8 cellular contexts compared by ENCODE assay signal in genomic region chr5:322281-322941, GRCh38. TPM values are rescaled to one million over a fixed set of nuclear protein-coding genes. Genes with fewer than 3 reads are reported as not detected.
A peak's percentile ranks its signal among the peaks of the same experiment; 100 is the strongest.
DNase-seq lines count a peak whose midpoint lies in the region; ATAC-seq, FAIRE-seq and TF ChIP-seq lines count a peak whose summit lies in the region.

No MANE protein-coding gene starts in this region.

- TF ChIP-seq POLR2A in HCT116 (IDR thresholded peaks at IDR 0.05; ENCODE audit: borderline replicate concordance, extremely low read depth, insufficient read depth, insufficient read length) (no peak), HepG2 (IDR thresholded peaks at IDR 0.05; ENCODE audit: insufficient read depth in 1 of 2, low read depth in 2 of 2, low read length in 2 of 2) (no peak)

- H3K27me3 Mint-ChIP-seq in activated CD8-positive, alpha-beta memory T cell treated with anti-CD3 and anti-CD28 coated beads, Interleukin-2, amount 10 ng/mL, durations not matched to agents 7 days and 5 days: peaks cover 13% of the 10 kb centered on the region

- 52% methylated on average over 14 of the region's 56 CpGs for WGBS in HepG2 (ENCODE audit: low lambda C conversion rate)

- peaks cover 28% of the 10 kb centered on the region for H3K4me1 Mint-ChIP-seq in activated CD8-positive, alpha-beta memory T cell treated with anti-CD3 and anti-CD28 coated beads, Interleukin-2, amount 10 ng/mL, durations not matched to agents 7 days and 5 days

- H3K9me3 ChIP-seq in ES-I3 (ENCODE audit: control insufficient read depth, insufficient read depth, low read length) (no peaks in the 10 kb centered on the region), HCT116 (ENCODE audit: control insufficient read depth in 1 of 2, insufficient read depth in 1 of 2, low read depth in 1 of 2, low read length in 2 of 2) (no peaks in the 10 kb centered on the region), HepG2 (ENCODE audit: low read length) (no peaks in the 10 kb centered on the region)

- no peak overlapping the region; the same call in 1 of the 2 replicates for H3K27ac ChIP-seq in HCT116 (ENCODE audit: low read depth, low read length)
- no peak overlapping the region for H3K27ac ChIP-seq in HepG2 (ENCODE audit: extremely low read length, insufficient read depth, low read length)

- peaks cover 17% of the 10 kb centered on the region for H3K36me3 Mint-ChIP-seq in activated CD8-positive, alpha-beta memory T cell treated with anti-CD3 and anti-CD28 coated beads, Interleukin-2, amount 10 ng/mL, durations not matched to agents 7 days and 5 days

- peak overlapping the region; percentile 75 for H3K4me3 Mint-ChIP-seq in activated CD8-positive, alpha-beta memory T cell treated with anti-CD3 and anti-CD28 coated beads, Interleukin-2, amount 10 ng/mL, durations not matched to agents 7 days and 5 days

- intact Hi-C loops in HCT116 (cut with micrococcal nuclease) (no loop called here), HepG2 (cut with micrococcal nuclease; ENCODE audit: unreplicated experiment) (no loop called here), sciatic nerve (cut with DNase I) (no loop called here)

- H4K20me1 ChIP-seq in HCT116 (ENCODE audit: insufficient read depth) (no peaks in the 10 kb centered on the region), HepG2 (ENCODE audit: insufficient read depth, low read length) (0 out of 2 replicates have a peak, but pooled peaks cover 3% of the 10 kb centered on the region)

- H3K4me1 ChIP-seq in ES-I3 (ENCODE audit: insufficient read depth, low read length) (no peaks in the 10 kb centered on the region; the same call in 1 of the 2 replicates), HCT116 (ENCODE audit: control insufficient read depth in 1 of 2, insufficient read depth in 2 of 2, low read length in 2 of 2) (peaks cover 14 to 52% of the 10 kb centered on the region in 2 experiments), HepG2 (ENCODE audit: insufficient read depth, low read length) (peaks cover 23% of the 10 kb centered on the region)

- POLR2A ChIA-PET in HCT116 (lab: Charles Lee): no interaction called here
- POLR2A ChIA-PET in HepG2 (lab: Yijun Ruan, JAX): no interaction called here

- CTCF ChIA-PET in HCT116 (lab: Charles Lee) (no interaction called here), HepG2 (lab: Yijun Ruan, JAX; ENCODE audit: low intra/inter-chr PET ratio, low total read pairs) (no interaction called here)
- CTCF ChIA-PET in activated CD8-positive, alpha-beta memory T cell treated with anti-CD3 and anti-CD28 coated beads, Interleukin-2, amount 10 ng/mL, durations not matched to agents 7 days and 5 days (lab: Charles Lee): interaction anchor here (0.5 to 1.5 kb wide), 4 partner anchors 24 to 121 kb away, joined by 3 read pairs; no protein-coding TSS in a partner anchor

- RAD21 ChIA-PET in HCT116 (lab: Charles Lee; ENCODE audit: low non-redundant PET in 1 of 2, low total read pairs in 2 of 2, uncharacterized antibody in 2 of 2, unreplicated experiment in 2 of 2): no interaction called here

- H3K4me3 ChIP-seq in HCT116 (replicated peaks in 1 of 2; ENCODE audit: low read depth in 1 of 2, low read length in 2 of 2) (peak overlapping the region; percentile 36 to 60), HepG2 (replicated peaks in 1 of 3; ENCODE audit: insufficient read depth in 1 of 3, low read depth in 2 of 3, low read length in 3 of 3) (peak overlapping the region; percentile 4 to 68 (median 30); a peak in 3 of 6 replicates)

- TF ChIP-seq CTCF in HCT116 (IDR thresholded peaks at IDR 0.05 in 2 of 3, conservative IDR thresholded peaks at IDR 0.05 in 1 of 3; ENCODE audit: borderline replicate concordance in 1 of 3, insufficient read depth in 1 of 3, low read depth in 2 of 3, low read length in 2 of 3) (no peak), HepG2 (CRISPR knock-in tag; IDR thresholded peaks at IDR 0.05) (no peak)

- TF ChIP-seq EP300 in HepG2 (IDR thresholded peaks at IDR 0.05; ENCODE audit: low read depth in 2 of 2, low read length in 2 of 2) (no peak), HepG2 (CRISPR knock-in tag; IDR thresholded peaks at IDR 0.05; ENCODE audit: borderline replicate concordance) (no peak)

- in situ Hi-C loops in HepG2 (cut with HindIII; ENCODE audit: extremely low pct_ligation_motif_present, low pct_unique_long_range_greater_than_20kb): no loop called here

- no peak for FAIRE-seq in HepG2 (lab: Jason Lieb, UNC)

- H2AFZ ChIP-seq in HCT116 (ENCODE audit: low read depth, low read length, poor library complexity, severe bottlenecking): no peak overlapping the region
- no peak overlapping the region for H2AFZ ChIP-seq in HepG2 (ENCODE audit: low read length)

- no TSS peak for BruUV-seq in HCT116 (replicated peaks; lab: Mats Ljungman, UMichigan)
- BruUV-seq in HepG2 (replicated peaks; lab: Mats Ljungman, UMichigan): no TSS peak

- H3K27me3 ChIP-seq in HCT116 (ENCODE audit: insufficient read depth, low read length) (no peaks in the 10 kb centered on the region), HepG2 (ENCODE audit: control insufficient read depth in 1 of 2, insufficient read depth in 2 of 2, low read length in 2 of 2) (peaks cover 4 to 35% of the 10 kb centered on the region in 2 experiments; a peak in 4 of 5 replicates)

- no peak for TF ChIP-seq RAD21 in HCT116 (IDR thresholded peaks at IDR 0.05; ENCODE audit: low read depth)
- TF ChIP-seq RAD21 in HepG2 (CRISPR knock-in tag; IDR thresholded peaks at IDR 0.05): no peak

- H3K9me2 ChIP-seq in HCT116 (ENCODE audit: insufficient read depth): no peaks in the 10 kb centered on the region

- no peaks in the 10 kb centered on the region for H3K9me3 Mint-ChIP-seq in activated CD8-positive, alpha-beta memory T cell treated with anti-CD3 and anti-CD28 coated beads, Interleukin-2, amount 10 ng/mL, durations not matched to agents 7 days and 5 days (ENCODE audit: low read depth)

- no peaks in the 10 kb centered on the region for H3K79me2 ChIP-seq in HCT116 (ENCODE audit: insufficient read depth, low read length)
- H3K79me2 ChIP-seq in HepG2 (ENCODE audit: insufficient read depth, low read length): no peaks in the 10 kb centered on the region

- no peaks in the 10 kb centered on the region for H3K36me3 ChIP-seq in ES-I3 (ENCODE audit: insufficient read depth, low read length)
- no peaks in the 10 kb centered on the region for H3K36me3 ChIP-seq in HCT116 (ENCODE audit: control insufficient read depth in 1 of 2, insufficient read depth in 2 of 2, low read length in 2 of 2)
- no peaks in the 10 kb centered on the region for H3K36me3 ChIP-seq in HepG2 (replicated peaks in 1 of 2; ENCODE audit: control insufficient read depth in 1 of 2, insufficient read depth in 2 of 2, low read length in 2 of 2)

- no peak for DNase-seq in HCT116 (ENCODE audit: low read depth, low spot score)
- DNase-seq in activated CD8-positive, alpha-beta memory T cell treated with anti-CD3 and anti-CD28 coated beads, Interleukin-2, amount 10 ng/mL, durations not matched to agents 7 days and 5 days: peak; percentile 62
- DNase-seq in HepG2 (ENCODE audit: low spot score): no peak
- no peak for DNase-seq in SKM-1 treated with dmso at 0.1 percent for 144 hours (lab: John Stamatoyannopoulos, UW; ENCODE audit: unreplicated experiment)
- DNase-seq in sciatic nerve (ENCODE audit: low spot score): no peak
- DNase-seq in MV-4-11 (lab: John Stamatoyannopoulos, UW): no peak
- no peak for DNase-seq in germinal center (ENCODE audit: low spot score)

- H3K9ac ChIP-seq in ES-I3 (ENCODE audit: low read depth, low read length) (peak overlapping the region; percentile 62; the same call in 1 of the 2 replicates), HCT116 (ENCODE audit: low read length) (peak overlapping the region; percentile 72), HepG2 (ENCODE audit: insufficient read depth, low read depth, low read length) (no peak overlapping the region)

- ATAC-seq in HCT116: no peak
- peak; percentile 18 for ATAC-seq in activated CD8-positive, alpha-beta memory T cell treated with anti-CD3 and anti-CD28 coated beads, Interleukin-2, amount 10 ng/mL, durations not matched to agents 7 days and 5 days
- ATAC-seq in HepG2: 0 out of 3 replicates have a peak, but pooled peaks have one; percentile 3
- no peak for ATAC-seq in sciatic nerve

- H3K4me2 ChIP-seq in HCT116 (ENCODE audit: low read length) (peak overlapping the region; percentile 81), HepG2 (ENCODE audit: low read depth, low read length) (peak overlapping the region; percentile 71)

- H3K27ac Mint-ChIP-seq in activated CD8-positive, alpha-beta memory T cell treated with anti-CD3 and anti-CD28 coated beads, Interleukin-2, amount 10 ng/mL, durations not matched to agents 7 days and 5 days: peak overlapping the region; percentile 78

RNA-seq across cellular contexts. Expression of gene AHRR, which starts 0.9 kb away (rescaled TPM):
- 12.7 TPM for total RNA-seq in HCT116 (2021; ENCODE audit: unreplicated experiment)
- 2.5 and 3.2 TPM in 2 replicates for polyA plus RNA-seq in HCT116 (2012)
- 10 to 100 TPM; 56.8 to 64.0 TPM for total RNA-seq in activated CD8-positive, alpha-beta memory T cell treated with anti-CD3 and anti-CD28 coated beads, Interleukin-2, amount 10 ng/mL, durations not matched to agents 7 days and 5 days
- 0.13 and 0.35 TPM in 2 replicates for total RNA-seq in HepG2 (2016; rRNA removed; fragmentation: Illumina TruSeq; extraction: Trizol)
- total RNA-seq in HepG2 (2016; cell fraction: cytosol; rRNA removed; fragmentation: Illumina TruSeq; extraction: Trizol; ENCODE audit: low read depth): 0.30 and 0.44 TPM in 2 replicates
- 0.17 and 0.19 TPM in 2 replicates for total RNA-seq in HepG2 (2016; cell fraction: insoluble cytoplasmic fraction; rRNA removed; fragmentation: Illumina TruSeq; extraction: Trizol)
- total RNA-seq in HepG2 (2016; cell fraction: membrane; rRNA removed; fragmentation: Illumina TruSeq; extraction: Trizol): 0.14 and 0.22 TPM in 2 replicates
- 0.19 and 0.41 TPM in 2 replicates for total RNA-seq in HepG2 (2016; cell fraction: nucleus; rRNA removed; fragmentation: Illumina TruSeq; extraction: Trizol)
- polyA plus RNA-seq in HepG2 (2011; rRNA removed): 0.18 and 0.28 TPM in 2 replicates
- polyA plus RNA-seq in HepG2 (2011; cell fraction: cytosol; rRNA removed): 0.17 and 0.20 TPM in 2 replicates
- 1.5 and 2.1 TPM in 2 replicates for polyA plus RNA-seq in HepG2 (2011; cell fraction: nucleus; rRNA removed)
- 0.23 and 0.61 TPM in 2 replicates for polyA plus RNA-seq in HepG2 (2012)
- polyA plus RNA-seq in HepG2 (2016; cell fraction: cytosol; fragmentation: Illumina TruSeq; extraction: Trizol; ENCODE audit: low read depth): 0.16 TPM in 1 of 2 replicates, not detected in the other
- 0.15 and 0.39 TPM in 2 replicates for polyA plus RNA-seq in HepG2 (2016; cell fraction: insoluble cytoplasmic fraction; fragmentation: Illumina TruSeq; extraction: Trizol; ENCODE audit: low read depth)
- 0.09 and 0.48 TPM in 2 replicates for polyA plus RNA-seq in HepG2 (2016; cell fraction: membrane; fragmentation: Illumina TruSeq; extraction: Trizol; ENCODE audit: low read depth)
- 0.63 and 0.89 TPM in 2 replicates for polyA plus RNA-seq in HepG2 (2016; cell fraction: nucleus; fragmentation: Illumina TruSeq; extraction: Trizol; ENCODE audit: insufficient read depth, low read depth)
- 0.30 and 8.5 TPM in 2 replicates for polyA minus RNA-seq in HepG2 (2011; rRNA and poly(A)+ RNA removed; ENCODE audit: low replicate concordance)
- polyA minus RNA-seq in HepG2 (2011; cell fraction: cytosol; rRNA and poly(A)+ RNA removed): 0.40 TPM in 1 of 2 replicates, not detected in the other
- polyA minus RNA-seq in HepG2 (2011; cell fraction: nucleus; rRNA and poly(A)+ RNA removed): 0.39 and 1.1 TPM in 2 replicates
- 5.1 TPM for total RNA-seq in sciatic nerve

RNA-seq across cellular contexts. Expression of gene PDCD6, which starts 51.0 kb away (rescaled TPM):
- 107 TPM for total RNA-seq in HCT116 (2021; ENCODE audit: unreplicated experiment)
- 149 and 166 TPM in 2 replicates for polyA plus RNA-seq in HCT116 (2012)
- total RNA-seq in activated CD8-positive, alpha-beta memory T cell treated with anti-CD3 and anti-CD28 coated beads, Interleukin-2, amount 10 ng/mL, durations not matched to agents 7 days and 5 days: 100 to 1,000 TPM in 1 of 2 experiments, 10 to 100 TPM in 1; 81.7 to 101 TPM
- 120 and 134 TPM in 2 replicates for total RNA-seq in HepG2 (2016; rRNA removed; fragmentation: Illumina TruSeq; extraction: Trizol)
- total RNA-seq in HepG2 (2016; cell fraction: cytosol; rRNA removed; fragmentation: Illumina TruSeq; extraction: Trizol; ENCODE audit: low read depth): 36.0 and 42.8 TPM in 2 replicates
- 119 and 122 TPM in 2 replicates for total RNA-seq in HepG2 (2016; cell fraction: insoluble cytoplasmic fraction; rRNA removed; fragmentation: Illumina TruSeq; extraction: Trizol)
- 79.2 and 83.1 TPM in 2 replicates for total RNA-seq in HepG2 (2016; cell fraction: membrane; rRNA removed; fragmentation: Illumina TruSeq; extraction: Trizol)
- total RNA-seq in HepG2 (2016; cell fraction: nucleus; rRNA removed; fragmentation: Illumina TruSeq; extraction: Trizol): 56.7 and 60.4 TPM in 2 replicates
- 150 and 176 TPM in 2 replicates for polyA plus RNA-seq in HepG2 (2011; rRNA removed)
- polyA plus RNA-seq in HepG2 (2011; cell fraction: cytosol; rRNA removed): 179 and 184 TPM in 2 replicates
- polyA plus RNA-seq in HepG2 (2011; cell fraction: nucleus; rRNA removed): 76.8 and 88.9 TPM in 2 replicates
- 73.8 and 84.9 TPM in 2 replicates for polyA plus RNA-seq in HepG2 (2012)
- polyA plus RNA-seq in HepG2 (2016; cell fraction: cytosol; fragmentation: Illumina TruSeq; extraction: Trizol; ENCODE audit: low read depth): 39.4 and 49.9 TPM in 2 replicates
- 131 and 139 TPM in 2 replicates for polyA plus RNA-seq in HepG2 (2016; cell fraction: insoluble cytoplasmic fraction; fragmentation: Illumina TruSeq; extraction: Trizol; ENCODE audit: low read depth)
- polyA plus RNA-seq in HepG2 (2016; cell fraction: membrane; fragmentation: Illumina TruSeq; extraction: Trizol; ENCODE audit: low read depth): 63.4 and 71.2 TPM in 2 replicates
- 103 and 107 TPM in 2 replicates for polyA plus RNA-seq in HepG2 (2016; cell fraction: nucleus; fragmentation: Illumina TruSeq; extraction: Trizol; ENCODE audit: insufficient read depth, low read depth)
- 89.6 and 367 TPM in 2 replicates for polyA minus RNA-seq in HepG2 (2011; rRNA and poly(A)+ RNA removed; ENCODE audit: low replicate concordance)
- polyA minus RNA-seq in HepG2 (2011; cell fraction: cytosol; rRNA and poly(A)+ RNA removed): 38.6 and 39.9 TPM in 2 replicates
- 39.9 and 46.1 TPM in 2 replicates for polyA minus RNA-seq in HepG2 (2011; cell fraction: nucleus; rRNA and poly(A)+ RNA removed)
- total RNA-seq in sciatic nerve: 70.3 TPM

Comparison
In these comparisons a context has a peak if more than half of its experiments do, and no peak if none do; other contexts are left out.
1. ATAC-seq: peak in activated CD8-positive, alpha-beta memory T cell treated with anti-CD3 and anti-CD28 coated beads, Interleukin-2, amount 10 ng/mL, durations not matched to agents 7 days and 5 days (single experiment) and HepG2 (single experiment); none in HCT116 (single experiment) and sciatic nerve (single experiment).